In the genomic region with DNA sequence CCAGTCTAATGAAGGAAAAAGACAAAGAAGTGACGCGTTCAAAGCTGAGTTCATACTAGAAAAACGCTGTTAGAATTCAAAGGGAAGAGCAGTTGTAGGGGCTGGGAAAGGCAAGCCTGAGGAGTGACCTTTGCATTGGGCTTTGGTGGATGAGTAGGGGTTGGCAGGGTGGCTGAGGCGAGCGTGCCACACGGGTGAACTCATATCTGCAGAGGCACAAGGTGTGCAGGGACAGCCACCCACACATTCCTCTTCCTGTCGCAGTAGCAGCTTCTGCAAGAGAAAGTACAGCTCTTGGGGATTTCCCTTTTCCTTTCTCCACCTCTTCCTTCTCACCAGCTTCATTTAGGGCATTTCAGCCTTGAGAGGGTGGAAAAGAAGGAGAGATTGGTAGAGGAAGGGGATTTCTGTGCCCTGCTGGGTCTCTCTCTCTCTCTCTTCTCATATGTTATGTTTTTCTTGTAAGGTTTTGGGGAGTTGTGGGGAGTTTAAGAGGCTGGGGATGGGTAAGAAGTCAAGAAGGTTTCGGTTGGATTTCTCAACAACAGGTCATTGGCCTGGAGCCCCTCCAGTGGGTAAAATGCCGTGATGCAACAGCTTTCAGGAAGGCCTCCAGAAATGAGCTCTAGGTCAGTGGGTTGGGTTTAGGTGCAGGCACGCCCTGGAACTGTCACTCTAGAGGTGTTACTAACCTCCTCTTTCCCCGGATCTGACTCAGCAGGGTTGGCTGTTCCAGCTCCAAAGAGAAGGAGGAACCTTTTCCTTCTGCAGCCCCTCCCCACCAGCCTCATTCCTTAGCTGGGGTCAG, we compare ENCODE assay signal across 8 cellular contexts. TPM values are rescaled to one million over a fixed set of nuclear protein-coding genes. Genes with fewer than 3 reads are reported as not detected.
DNase-seq lines count a peak whose midpoint lies in the region; ATAC-seq and TF ChIP-seq lines count a peak whose summit lies in the region.

No MANE protein-coding gene starts in this region.

- peaks cover 11% of the 10 kb centered on the region for H3K27me3 Mint-ChIP-seq in endothelial cell (ENCODE audit: unreplicated experiment)

- H3K4me1 Mint-ChIP-seq in endothelial cell (ENCODE audit: unreplicated experiment), result peaks cover 52% of the 10 kb centered on the region

- peaks cover 3% of the 10 kb centered on the region for H3K36me3 Mint-ChIP-seq in endothelial cell (ENCODE audit: low read depth, unreplicated experiment)

- no peak for TF ChIP-seq POLR2A in NB4 (IDR thresholded peaks at IDR 0.05; ENCODE audit: extremely low read depth, insufficient read length)

- TF ChIP-seq CTCF in NB4 (IDR thresholded peaks at IDR 0.05; ENCODE audit: low read depth, low read length) (no peak), endothelial cell (IDR thresholded peaks at IDR 0.05; ENCODE audit: unreplicated experiment) (no peak), omental fat pad (IDR thresholded peaks at IDR 0.05) (no peak), upper lobe of right lung (IDR thresholded peaks at IDR 0.05) (no peak)

- ATAC-seq in omental fat pad (ENCODE audit: low FRiP score) (peak; percentile 72), upper lobe of right lung (peak; percentile 79)

- intact Hi-C loops in upper lobe of right lung (cut with DNase I), result loop anchor here (5.0 kb wide), 1 partner anchor 136 kb away; no protein-coding TSS in a partner anchor

- no peaks in the 10 kb centered on the region for H3K27me3 ChIP-seq in upper lobe of right lung

- no peaks in the 10 kb centered on the region for H3K9me3 Mint-ChIP-seq in endothelial cell (ENCODE audit: unreplicated experiment)

- no peak overlapping the region for H3K4me3 ChIP-seq in NB4 (ENCODE audit: low read depth, low read length)
- no peak overlapping the region for H3K4me3 ChIP-seq in upper lobe of right lung

- DNase-seq in ELF-1 (ENCODE audit: low read depth, low spot score) (peak; percentile 80), H4 (ENCODE audit: low spot score) (peak; percentile 91), NB4 (ENCODE audit: low read depth) (peak; percentile 97), endothelial cell (ENCODE audit: low spot score) (no peak), omental fat pad (ENCODE audit: low spot score) (peak; percentile 65), upper lobe of right lung (peak; percentile 85), middle frontal gyrus (ENCODE audit: extremely low spot score, low spot score) (no peak)
- DNase-seq in activated CD4-positive, alpha-beta T cell treated with anti-CD3 and anti-CD28 coated beads, Interleukin-2, amount 50 U/mL, for 4 hours, result peak; percentile 43 to 55

- H3K4me3 Mint-ChIP-seq in endothelial cell (ENCODE audit: unreplicated experiment), result peak overlapping the region; percentile 2

- peak overlapping the region; percentile 91 for H3K27ac Mint-ChIP-seq in endothelial cell (ENCODE audit: unreplicated experiment)

- H3K4me1 ChIP-seq in upper lobe of right lung, result peaks cover 61% of the 10 kb centered on the region

- H3K36me3 ChIP-seq in upper lobe of right lung, result peaks cover 18% of the 10 kb centered on the region

- H3K9me3 ChIP-seq in upper lobe of right lung, result no peaks in the 10 kb centered on the region

- peak overlapping the region; percentile 82 for H3K27ac ChIP-seq in upper lobe of right lung

RNA-seq across cellular contexts. Expression of a gene that starts 40.1 kb away (rescaled TPM):
- 123 and 131 TPM in 2 replicates for total RNA-seq in H4 (2014; rRNA removed; shearing (Covaris generic))
- 12.1 TPM for total RNA-seq in endothelial cell (ENCODE audit: unreplicated experiment)
- total RNA-seq in omental fat pad, result 100 to 1,000 TPM in 2 of 4 donors, 10 to 100 TPM in 2; 46.8 to 264 (median 114) TPM
- 50.9 TPM for total RNA-seq in upper lobe of right lung

Comparison
In these comparisons a context has a peak if more than half of its experiments do, and no peak if none do; other contexts are left out.
1. DNase-seq: peak in ELF-1 (single experiment), H4 (single experiment), NB4 (single experiment), activated CD4-positive, alpha-beta T cell treated with anti-CD3 and anti-CD28 coated beads, Interleukin-2, amount 50 U/mL, for 4 hours (2 of 2), omental fat pad (single experiment) and upper lobe of right lung (single experiment); none in endothelial cell (single experiment) and middle frontal gyrus (single experiment).